In genomic region chr10:17229016-17229716, GRCh38 we compare ENCODE assay signal across 8 cellular contexts. TPM values are rescaled to one million over a fixed set of nuclear protein-coding genes. Genes with fewer than 3 reads are reported as not detected.
DNase-seq lines count a peak whose midpoint lies in the region; ATAC-seq and TF ChIP-seq lines count a peak whose summit lies in the region.

No MANE protein-coding gene starts in this region.

- H3K4me2 ChIP-seq in DND-41 (ENCODE audit: insufficient read depth, low read length) (peak overlapping the region; percentile 92), H9 (ENCODE audit: insufficient read depth, insufficient read length, low read length) (peak overlapping the region; percentile 85), PC-9 (peak overlapping the region; percentile 86)

- H3K4me1 Mint-ChIP-seq in H9: peaks cover 29 to 33% of the 10 kb centered on the region in 2 experiments
- H3K4me1 Mint-ChIP-seq in activated T-helper 2 cell treated with anti-CD3 and anti-CD28 coated beads, Interferon-gamma antibody, Interleukin-2, Interleukin-4, amounts not matched to agents 10 μg/mL and 5 μg/mL and 100 μg/mL, durations not matched to agents 14 hours and 24 hours and 36 hours (ENCODE audit: low read depth): peaks cover 53% of the 10 kb centered on the region

- no peak overlapping the region for H3K23ac ChIP-seq in H9 (ENCODE audit: insufficient read length, low read depth, low read length)

- TF ChIP-seq CTCF in DND-41 (IDR thresholded peaks at IDR 0.05; ENCODE audit: borderline replicate concordance, extremely low read depth, low read length, poor library complexity, severe bottlenecking): peak; percentile 3
- TF ChIP-seq CTCF in H9 (conservative IDR thresholded peaks at IDR 0.05): no peak
- TF ChIP-seq CTCF in PC-9 (conservative IDR thresholded peaks at IDR 0.05): no peak
- no peak for TF ChIP-seq CTCF in testis (IDR thresholded peaks at IDR 0.05)

- H4K8ac ChIP-seq in H9 (replicated peaks; ENCODE audit: insufficient read length, low read depth, low read length): no peak overlapping the region

- H3K36me3 Mint-ChIP-seq in H9 (ENCODE audit: insufficient read depth in 1 of 3, low read depth in 3 of 3): peaks cover 8 to 31% (median 24%) of the 10 kb centered on the region in 3 experiments; a peak in 6 of 7 replicates
- peaks cover 52% of the 10 kb centered on the region for H3K36me3 Mint-ChIP-seq in activated T-helper 2 cell treated with anti-CD3 and anti-CD28 coated beads, Interferon-gamma antibody, Interleukin-2, Interleukin-4, amounts not matched to agents 10 μg/mL and 5 μg/mL and 100 μg/mL, durations not matched to agents 14 hours and 24 hours and 36 hours (ENCODE audit: low read depth)

- no TSS peak for BruUV-seq in PC-9 (replicated peaks; lab: Mats Ljungman, UMichigan)

- H3K14ac ChIP-seq in H9 (ENCODE audit: insufficient read depth, low read length): peak overlapping the region; percentile 1; the same call in 1 of the 2 replicates

- H3K4me1 ChIP-seq in DND-41 (ENCODE audit: insufficient read depth, low read length) (peaks cover 49% of the 10 kb centered on the region), H9 (ENCODE audit: insufficient read depth, low read length) (peaks cover 4% of the 10 kb centered on the region; the same call in 1 of the 2 replicates), PC-9 (replicated peaks; ENCODE audit: insufficient read depth) (peaks cover 9% of the 10 kb centered on the region), testis (peaks cover 34% of the 10 kb centered on the region)

- TF ChIP-seq POLR2A in testis (IDR thresholded peaks at IDR 0.05): no peak

- H3K4me3 Mint-ChIP-seq in H9: peak overlapping the region; percentile 74 to 85
- peak overlapping the region; percentile 89 for H3K4me3 Mint-ChIP-seq in activated T-helper 2 cell treated with anti-CD3 and anti-CD28 coated beads, Interferon-gamma antibody, Interleukin-2, Interleukin-4, amounts not matched to agents 10 μg/mL and 5 μg/mL and 100 μg/mL, durations not matched to agents 14 hours and 24 hours and 36 hours (ENCODE audit: low read depth)

- no peaks in the 10 kb centered on the region for H3K9me3 ChIP-seq in DND-41 (ENCODE audit: insufficient read depth, low read length, severe bottlenecking)
- no peaks in the 10 kb centered on the region for H3K9me3 ChIP-seq in H9 (ENCODE audit: control insufficient read depth, low read depth, low read length)
- H3K9me3 ChIP-seq in PC-9 (ENCODE audit: insufficient read depth, low read depth): no peaks in the 10 kb centered on the region
- no peaks in the 10 kb centered on the region for H3K9me3 ChIP-seq in testis

- no peak overlapping the region for H3T11ph ChIP-seq in H9 (ENCODE audit: low read length)

- H3K79me1 ChIP-seq in H9 (ENCODE audit: insufficient read depth, low read depth, low read length, poor library complexity, severe bottlenecking): no peaks in the 10 kb centered on the region

- peaks cover 40% of the 10 kb centered on the region for H4K20me1 ChIP-seq in DND-41 (ENCODE audit: insufficient read depth, low read length)
- no peaks in the 10 kb centered on the region for H4K20me1 ChIP-seq in H9 (ENCODE audit: control insufficient read depth, insufficient read depth, insufficient read length)
- no peaks in the 10 kb centered on the region for H4K20me1 ChIP-seq in PC-9 (ENCODE audit: insufficient read depth)

- H3K56ac ChIP-seq in H9 (ENCODE audit: insufficient read length, low read depth, low read length): no peak overlapping the region

- H3K36me3 ChIP-seq in DND-41 (ENCODE audit: insufficient read depth, low read length) (peaks cover 47% of the 10 kb centered on the region), PC-9 (ENCODE audit: low read depth) (no peaks in the 10 kb centered on the region), testis (ENCODE audit: low read depth, missing control alignments) (no peaks in the 10 kb centered on the region)

- H2BK120ac ChIP-seq in H9 (ENCODE audit: low read depth, low read length, poor library complexity, severe bottlenecking): no peak overlapping the region

- H3K9ac ChIP-seq in DND-41 (ENCODE audit: low read depth, low read length): peak overlapping the region; percentile 99
- peak overlapping the region; percentile 25 for H3K9ac ChIP-seq in H9 (ENCODE audit: extremely low read depth, insufficient read length, low read length)

- DNase-seq in DND-41: peak; percentile 92
- peak; percentile 64 for DNase-seq in H9
- DNase-seq in PC-9: no peak
- peak; percentile 79 for DNase-seq in activated T-helper 2 cell treated with anti-CD3 and anti-CD28 coated beads, Interferon-gamma antibody, Interleukin-2, Interleukin-4, amounts not matched to agents 10 μg/mL and 5 μg/mL and 100 μg/mL, durations not matched to agents 14 hours and 24 hours and 36 hours (ENCODE audit: low spot score)
- peak; percentile 91 for DNase-seq in fibroblast of the conjunctiva (ENCODE audit: low read depth)
- peak; percentile 9 for DNase-seq in occipital lobe (lab: John Stamatoyannopoulos, UW)
- DNase-seq in testis: peak; percentile 95
- DNase-seq in superior temporal gyrus (ENCODE audit: extremely low spot score): no peak

- H3K18ac ChIP-seq in H9 (ENCODE audit: insufficient read length, low read depth, low read length): peak overlapping the region; percentile 0

- peaks cover 38% of the 10 kb centered on the region for H3K79me2 ChIP-seq in DND-41 (ENCODE audit: insufficient read depth, low read length)
- no peaks in the 10 kb centered on the region for H3K79me2 ChIP-seq in H9 (ENCODE audit: insufficient read depth, low read length)
- H3K79me2 ChIP-seq in PC-9 (ENCODE audit: low read depth): no peaks in the 10 kb centered on the region

- H3K27me3 ChIP-seq in DND-41 (ENCODE audit: insufficient read depth, low read length, poor library complexity) (no peaks in the 10 kb centered on the region), H9 (ENCODE audit: insufficient read depth, low read length) (peaks cover 7% of the 10 kb centered on the region; the same call in 1 of the 2 replicates), PC-9 (ENCODE audit: insufficient read depth, low read depth) (peaks cover 13% of the 10 kb centered on the region; the same call in 1 of the 2 replicates), testis (no peaks in the 10 kb centered on the region)

- ATAC-seq in DND-41 (ENCODE audit: insufficient read depth, low read depth): peak; percentile 65

- no peak overlapping the region for H2BK20ac ChIP-seq in H9 (ENCODE audit: low read depth, low read length, poor library complexity, severe bottlenecking)

- H3K27ac ChIP-seq in DND-41 (ENCODE audit: low read length) (peak overlapping the region; percentile 95), H9 (ENCODE audit: insufficient read length, low read depth, low read length) (no peak overlapping the region), PC-9 (peak overlapping the region; percentile 87), testis (peak overlapping the region; percentile 98 to 100)

- H4K5ac ChIP-seq in H9 (ENCODE audit: insufficient read length, low read depth, low read length): no peak overlapping the region

- no peak overlapping the region for H2BK5ac ChIP-seq in H9 (ENCODE audit: insufficient read length, low read length)

- CTCF ChIA-PET in PC-9 (lab: Charles Lee): interaction anchor here (0.9 kb wide), 1 partner anchor 9 kb away, joined by 4 read pairs; no protein-coding TSS in a partner anchor

- peaks cover 16% of the 10 kb centered on the region for H3K23me2 ChIP-seq in H9 (ENCODE audit: insufficient read length, low read depth, low read length, poor library complexity, severe bottlenecking)

- no peak overlapping the region for H2AK5ac ChIP-seq in H9 (ENCODE audit: insufficient read length, low read length)

- H3K27ac Mint-ChIP-seq in H9: peak overlapping the region in 1 of 3 experiments; percentile 86; a peak in 1 of 7 replicates
- H3K27ac Mint-ChIP-seq in activated T-helper 2 cell treated with anti-CD3 and anti-CD28 coated beads, Interferon-gamma antibody, Interleukin-2, Interleukin-4, amounts not matched to agents 10 μg/mL and 5 μg/mL and 100 μg/mL, durations not matched to agents 14 hours and 24 hours and 36 hours: peak overlapping the region; percentile 98

- no peak overlapping the region for H4K91ac ChIP-seq in H9 (ENCODE audit: insufficient read length, low read depth, low read length)

- no peak overlapping the region for H3K4ac ChIP-seq in H9 (ENCODE audit: low read depth, low read length)

- H3K9me3 Mint-ChIP-seq in H9: no peaks in the 10 kb centered on the region; a peak in 1 of 5 replicates
- no peaks in the 10 kb centered on the region for H3K9me3 Mint-ChIP-seq in activated T-helper 2 cell treated with anti-CD3 and anti-CD28 coated beads, Interferon-gamma antibody, Interleukin-2, Interleukin-4, amounts not matched to agents 10 μg/mL and 5 μg/mL and 100 μg/mL, durations not matched to agents 14 hours and 24 hours and 36 hours

- no peak overlapping the region for H2BK12ac ChIP-seq in H9 (ENCODE audit: insufficient read length, low read depth, low read length)

- H3K4me3 ChIP-seq in DND-41 (ENCODE audit: low read depth in 1 of 2, low read length in 2 of 2) (peak overlapping the region; percentile 88 to 96), PC-9 (peak overlapping the region; percentile 75), testis (peak overlapping the region; percentile 89 to 95)

- no peaks in the 10 kb centered on the region for H3K9me2 ChIP-seq in PC-9 (ENCODE audit: insufficient read depth)

- peaks cover 14% of the 10 kb centered on the region for H3F3A ChIP-seq in PC-9 (ENCODE audit: insufficient read depth, low read depth)

- no CpG with 5 or more reads among the region's 72 CpGs for WGBS in H9 (ENCODE audit: extremely low coverage, insufficient read length, low lambda C conversion rate)
- 0% methylated on average over 11 to 64 of the region's 72 CpGs for WGBS in testis, 2 donors

- POLR2A ChIA-PET in PC-9 (lab: Charles Lee; ENCODE audit: unreplicated experiment): interaction anchor here (0.5 to 0.6 kb wide), 2 partner anchors 219 to 365 kb away, joined by 4 to 5 read pairs; no protein-coding TSS in a partner anchor

- no peak overlapping the region for H2BK15ac ChIP-seq in H9 (ENCODE audit: low read depth, low read length)

- intact Hi-C loops in PC-9 (cut with micrococcal nuclease; ENCODE audit: unreplicated experiment) (no loop called here), testis (cut with DNase I; ENCODE audit: low total_unique reads) (no loop called here)
- intact Hi-C loops in activated T-helper 2 cell treated with anti-CD3 and anti-CD28 coated beads, Interferon-gamma antibody, Interleukin-2, Interleukin-4, amounts not matched to agents 10 μg/mL and 5 μg/mL and 100 μg/mL, durations not matched to agents 14 hours and 24 hours and 36 hours (cut with micrococcal nuclease): loop anchor here (2.0 to 5.0 kb wide), 4 partner anchors 84 to 1426 kb away; partner anchors contain the start of gene PTER

- H2AFZ ChIP-seq in DND-41 (ENCODE audit: low read depth, low read length) (peak overlapping the region; percentile 87), H9 (ENCODE audit: low read length) (no peak overlapping the region), PC-9 (peak overlapping the region; percentile 85)

- peaks cover 28% of the 10 kb centered on the region for H3K27me3 Mint-ChIP-seq in H9 (ENCODE audit: low read depth)
- peaks cover 3% of the 10 kb centered on the region for H3K27me3 Mint-ChIP-seq in activated T-helper 2 cell treated with anti-CD3 and anti-CD28 coated beads, Interferon-gamma antibody, Interleukin-2, Interleukin-4, amounts not matched to agents 10 μg/mL and 5 μg/mL and 100 μg/mL, durations not matched to agents 14 hours and 24 hours and 36 hours (ENCODE audit: low read depth)

RNA-seq across cellular contexts. Expression of gene VIM, which starts 1.1 kb away (rescaled TPM):
- 232 and 240 TPM in 2 replicates for total RNA-seq in H9 (2021)
- 14.8 TPM in 2 replicates for total RNA-seq in PC-9 (2021)
- 337 and 342 TPM in 2 replicates for total RNA-seq in activated T-helper 2 cell treated with anti-CD3 and anti-CD28 coated beads, Interferon-gamma antibody, Interleukin-2, Interleukin-4, amounts not matched to agents 10 μg/mL and 5 μg/mL and 100 μg/mL, durations not matched to agents 14 hours and 24 hours and 36 hours
- total RNA-seq in occipital lobe: 289 TPM
- 1,000 to 10,000 TPM in 1 of 2 donors, 100 to 1,000 TPM in 1; 758 to 1,483 TPM for total RNA-seq in testis
- polyA plus RNA-seq in testis (ENCODE audit: insufficient read depth, low read depth, low replicate concordance): 938 TPM

RNA-seq across cellular contexts. Expression of gene TRDMT1, which starts 27.7 kb away (rescaled TPM):
- 18.8 and 20.2 TPM in 2 replicates for total RNA-seq in H9 (2021)
- total RNA-seq in PC-9 (2021): 3.2 and 4.2 TPM in 2 replicates
- total RNA-seq in activated T-helper 2 cell treated with anti-CD3 and anti-CD28 coated beads, Interferon-gamma antibody, Interleukin-2, Interleukin-4, amounts not matched to agents 10 μg/mL and 5 μg/mL and 100 μg/mL, durations not matched to agents 14 hours and 24 hours and 36 hours: 3.2 and 4.2 TPM in 2 replicates
- 39.3 TPM for total RNA-seq in occipital lobe
- 10 to 100 TPM in 1 of 2 donors, 1 to 10 TPM in 1; 9.7 to 12.1 TPM for total RNA-seq in testis
- 6.9 TPM for polyA plus RNA-seq in testis (ENCODE audit: insufficient read depth, low read depth, low replicate concordance)

Comparison
In these comparisons a context has a peak if more than half of its experiments do, and no peak if none do; other contexts are left out.
1. DNase-seq: peak in DND-41 (single experiment), H9 (single experiment), activated T-helper 2 cell treated with anti-CD3 and anti-CD28 coated beads, Interferon-gamma antibody, Interleukin-2, Interleukin-4, amounts not matched to agents 10 μg/mL and 5 μg/mL and 100 μg/mL, durations not matched to agents 14 hours and 24 hours and 36 hours (single experiment), fibroblast of the conjunctiva (single experiment), occipital lobe (single experiment) and testis (single experiment); none in PC-9 (0 of 2) and superior temporal gyrus (single experiment).
2. RNA of gene VIM, which starts 1.1 kb away (total RNA-seq): 758 to 1,483 TPM in testis, 337 to 342 TPM in activated T-helper 2 cell treated with anti-CD3 and anti-CD28 coated beads, Interferon-gamma antibody, Interleukin-2, Interleukin-4, amounts not matched to agents 10 μg/mL and 5 μg/mL and 100 μg/mL, durations not matched to agents 14 hours and 24 hours and 36 hours, 289 TPM in occipital lobe (single experiment) and 232 to 240 TPM in H9; 14.8 TPM in PC-9; every median in the first group is over 10 times any median in the second.
3. Peak in every context shown above with its lines, with median percentiles within 50 percentile points of each other: H3K4me2 ChIP-seq and H3K4me3 ChIP-seq.